ENCODE assay signal across 3 cellular contexts in genomic region chr3:20417390-20417789, GRCh38.
"Had no signal": no experiment of that assay in that cellular context is flagged by ENCODE, and none has a peak within 500 bp of the region (broad histone marks: within the 10 kb centered on the region; RNA-seq: fewer than 3 reads in every experiment).

No MANE protein-coding gene starts in this region.

- H3K27ac ChIP-seq: HL-60 had no signal

- H3K4me3 ChIP-seq: K562 had no signal

- DNase-seq: IMR-90 had no signal
